Comparison of ENCODE assay signal across 24 cellular contexts in genomic region chr3:140391041-140391440, GRCh38.
DNase-seq lines count a peak whose midpoint lies in the region; ATAC-seq and TF ChIP-seq lines count a peak whose summit lies in the region.
"Had no signal": no experiment of that assay in that cellular context is flagged by ENCODE, and none has a peak within 500 bp of the region (broad histone marks: within the 10 kb centered on the region; RNA-seq: fewer than 3 reads in every experiment).

No MANE protein-coding gene starts in this region.

- H3K27ac ChIP-seq in mesodermal cell (ENCODE audit: low read depth, low read length, severe bottlenecking) (peak overlapping the region; percentile 51), upper lobe of right lung (no peak overlapping the region)
- H3K27ac ChIP-seq: gastrocnemius medialis, thyroid gland had no signal

- in situ Hi-C loops in SK-MEL-5 (cut with HindIII; ENCODE audit: low pct_unique_long_range_greater_than_20kb, low sequenced_read_pairs): no loop called here

- CTCF ChIA-PET in GM10248 (lab: Yijun Ruan, JAX): no interaction called here

- DNase-seq in COR-L47 (lab: John Stamatoyannopoulos, UW) (peak; percentile 24), LHCN-M2 (ENCODE audit: low read depth) (peak; percentile 22), SK-MEL-5 (ENCODE audit: low read depth, low spot score) (peak; percentile 82), GM10248 (ENCODE audit: extremely low spot score) (no peak), upper lobe of right lung (no peak)
- DNase-seq: activated CD4-positive, alpha-beta T cell treated with anti-CD3 and anti-CD28 coated beads for 1 hour; activated CD8-positive, alpha-beta memory T cell treated with anti-CD3 and anti-CD28 coated beads for 24 hours; activated naive CD4-positive, alpha-beta T cell treated with anti-CD3 and anti-CD28 coated beads, Interleukin-2, amount 50 U/mL, for 16 hours; activated T-cell treated with anti-CD3 and anti-CD28 coated beads, Interleukin-2, amount 50 U/mL, for 72 hours; cerebellar nuclear complex; erythroblast; gastrocnemius medialis; hypothalamus; kidney glomerular epithelial cell; mammary epithelial cell; naive thymus-derived CD8-positive, alpha-beta T cell; NCI-H2227 treated with DMSO at 0.1 percent for 48 hours; RPMI8226; stimulated activated CD4-positive, alpha-beta T cell treated with anti-CD3 and anti-CD28 coated beads, Interleukin-1b, Interleukin-23, amount 100 ng/mL, for 48 hours; stimulated activated naive CD4-positive, alpha-beta T cell; thyroid gland had no signal

- H3K4me1 ChIP-seq in mesodermal cell (ENCODE audit: control insufficient read depth, insufficient read depth, low read length, poor library complexity, severe bottlenecking): no peaks in the 10 kb centered on the region
- peaks cover 4% of the 10 kb centered on the region for H3K4me1 ChIP-seq in upper lobe of right lung
- H3K4me1 ChIP-seq: gastrocnemius medialis had no signal

- H3K27me3 ChIP-seq in upper lobe of right lung: no peaks in the 10 kb centered on the region
- H3K27me3 ChIP-seq: gastrocnemius medialis, thyroid gland had no signal

- H3K36me3 ChIP-seq in mesodermal cell (ENCODE audit: control insufficient read depth, insufficient read depth, low read length): no peaks in the 10 kb centered on the region
- H3K36me3 ChIP-seq in upper lobe of right lung: no peaks in the 10 kb centered on the region
- H3K36me3 ChIP-seq: gastrocnemius medialis, thyroid gland had no signal

- H3K9me3 ChIP-seq in mesodermal cell (ENCODE audit: control insufficient read depth, low read length) (no peaks in the 10 kb centered on the region), upper lobe of right lung (no peaks in the 10 kb centered on the region)
- H3K9me3 ChIP-seq: gastrocnemius medialis, thyroid gland had no signal

- WGBS in mesodermal cell (ENCODE audit: insufficient coverage in 2 of 2), 2 experiments: 45 to 58% methylated on average over 3 of the region's 6 CpGs

- TF ChIP-seq CTCF in GM10248 (IDR thresholded peaks at IDR 0.05; ENCODE audit: control extremely low read depth, extremely low read depth, low read depth, missing control alignments) (no peak), upper lobe of right lung (IDR thresholded peaks at IDR 0.05) (no peak)

- POLR2A ChIA-PET in GM10248 (lab: Yijun Ruan, JAX): interaction anchor here (0.6 kb wide), 1 partner anchor 10 kb away, joined by 5 read pairs; no protein-coding TSS in a partner anchor

- no peak overlapping the region for H3K4me3 ChIP-seq in mesodermal cell (ENCODE audit: extremely low read depth, insufficient read depth, low read length, poor library complexity, severe bottlenecking)
- H3K4me3 ChIP-seq in upper lobe of right lung: no peak overlapping the region
- H3K4me3 ChIP-seq: gastrocnemius medialis, thyroid gland had no signal

- intact Hi-C loops in upper lobe of right lung (cut with DNase I): no loop called here

- ATAC-seq in upper lobe of right lung: no peak
- no peak for ATAC-seq in GM18858 (IDR thresholded peaks at IDR 0.05; ENCODE audit: unreplicated experiment)
- ATAC-seq in GM19328 (IDR thresholded peaks at IDR 0.05; ENCODE audit: unreplicated experiment): no peak
- ATAC-seq: activated T-cell treated with anti-CD3 and anti-CD28 coated beads, Interleukin-2, amount 50 U/mL, for 72 hours; gastrocnemius medialis; naive thymus-derived CD8-positive, alpha-beta T cell had no signal

Comparison
In these comparisons a context has a peak if more than half of its experiments do, and no peak if none do; other contexts are left out.
1. DNase-seq: peak in COR-L47 (single experiment), LHCN-M2 (single experiment) and SK-MEL-5 (single experiment); none in GM10248 (single experiment) and upper lobe of right lung (single experiment).